15 cellular contexts compared by ENCODE assay signal in the genomic region with DNA sequence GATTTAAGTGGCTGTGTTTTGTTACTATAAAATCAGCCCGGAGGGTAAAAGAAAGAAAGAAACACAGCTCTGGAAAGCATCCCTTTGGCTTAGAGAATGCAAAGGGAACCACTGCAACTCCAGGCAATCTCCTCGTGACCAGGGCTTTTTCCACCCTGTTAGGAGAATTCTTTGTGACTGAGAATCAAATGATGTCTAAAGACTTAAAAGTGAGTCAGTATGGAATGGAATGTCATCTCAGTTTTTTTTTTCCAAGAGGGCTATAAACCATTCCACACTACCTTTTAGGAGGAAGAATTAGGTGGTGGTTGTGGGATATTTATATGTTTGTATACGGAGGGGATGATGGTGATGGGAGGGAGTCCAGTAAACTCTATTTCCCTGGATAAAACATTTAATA.
DNase-seq lines count a peak whose midpoint lies in the region; ATAC-seq, FAIRE-seq and TF ChIP-seq lines count a peak whose summit lies in the region.
"Had no signal": no experiment of that assay in that cellular context is flagged by ENCODE, and none has a peak within 500 bp of the region (broad histone marks: within the 10 kb centered on the region; RNA-seq: fewer than 3 reads in every experiment).

No MANE protein-coding gene starts in this region.

- no peaks in the 10 kb centered on the region for H3K36me3 Mint-ChIP-seq in CD4-positive, alpha-beta T cell (ENCODE audit: low read depth)

- no peak overlapping the region for H3K56ac ChIP-seq in mesendoderm (ENCODE audit: low read length)

- TF ChIP-seq POLR2A in gastrocnemius medialis (IDR thresholded peaks at IDR 0.05) = no peak

- H3K79me2 ChIP-seq in mesendoderm (ENCODE audit: control insufficient read depth, insufficient read depth, low read length) = no peaks in the 10 kb centered on the region
- H3K79me2 ChIP-seq: parathyroid adenoma had no signal

- no peaks in the 10 kb centered on the region for H3K27me3 Mint-ChIP-seq in CD4-positive, alpha-beta T cell

- H3K27ac ChIP-seq in mesendoderm (ENCODE audit: low read depth, low read length) (no peak overlapping the region), gastrocnemius medialis (no peak overlapping the region)
- H3K27ac ChIP-seq in CD4-positive, alpha-beta T cell (ENCODE audit: low read depth, low read length) = no peak overlapping the region
- H3K27ac ChIP-seq: A549, lower lobe of right lung, parathyroid adenoma, SJCRH30 had no signal

- no peaks in the 10 kb centered on the region for H3K9me3 ChIP-seq in CD4-positive, alpha-beta T cell (ENCODE audit: control insufficient read depth, low read length)
- no peaks in the 10 kb centered on the region for H3K9me3 ChIP-seq in gastrocnemius medialis
- H3K9me3 ChIP-seq: A549, lower lobe of right lung, SJCRH30 had no signal

- no peaks in the 10 kb centered on the region for H3K27me3 ChIP-seq in mesendoderm (ENCODE audit: insufficient read depth, low read length, poor library complexity)
- no peaks in the 10 kb centered on the region for H3K27me3 ChIP-seq in CD4-positive, alpha-beta T cell (ENCODE audit: control insufficient read depth, insufficient read depth, low read length)
- no peaks in the 10 kb centered on the region for H3K27me3 ChIP-seq in gastrocnemius medialis
- H3K27me3 ChIP-seq: SJCRH30 had no signal

- no peak overlapping the region for H2BK15ac ChIP-seq in mesendoderm (replicated peaks; ENCODE audit: low read depth)

- FAIRE-seq in HTR-8/SVneo (lab: Jason Lieb, UNC) = no peak
- FAIRE-seq: A549 had no signal

- no peak overlapping the region for H2AK5ac ChIP-seq in mesendoderm (ENCODE audit: low read length)

- H3K79me1 ChIP-seq in mesendoderm (ENCODE audit: low read length) = no peaks in the 10 kb centered on the region

- H3K36me3 ChIP-seq in mesendoderm (ENCODE audit: control insufficient read depth, insufficient read depth, low read length) (no peaks in the 10 kb centered on the region), gastrocnemius medialis (no peaks in the 10 kb centered on the region)
- H3K36me3 ChIP-seq: lower lobe of right lung, SJCRH30 had no signal

- no peak overlapping the region for H3K4me3 Mint-ChIP-seq in CD4-positive, alpha-beta T cell

- H3K4me3 ChIP-seq in mesendoderm (ENCODE audit: low read length) = no peak overlapping the region
- no peak overlapping the region for H3K4me3 ChIP-seq in gastrocnemius medialis
- H3K4me3 ChIP-seq: A549, lower lobe of right lung, SJCRH30 had no signal

- H3K27ac Mint-ChIP-seq in CD4-positive, alpha-beta T cell = no peak overlapping the region

- H3K9me3 Mint-ChIP-seq in CD4-positive, alpha-beta T cell = no peaks in the 10 kb centered on the region

- intact Hi-C loops in CD4-positive, alpha-beta T cell (cut with DNase I, micrococcal nuclease) = no loop called here
- intact Hi-C loops in gastrocnemius medialis (cut with DNase I; ENCODE audit: low total_unique reads) = no loop called here

- no peak overlapping the region for H2BK120ac ChIP-seq in mesendoderm (ENCODE audit: low read depth, low read length)

- no peak overlapping the region for H3K4ac ChIP-seq in mesendoderm (ENCODE audit: low read depth, low read length)

- no peak for TF ChIP-seq CTCF in CD4-positive, alpha-beta T cell (IDR thresholded peaks at IDR 0.05)
- TF ChIP-seq CTCF in gastrocnemius medialis (IDR thresholded peaks at IDR 0.05 in 4 of 5, conservative IDR thresholded peaks at IDR 0.05 in 1 of 5) = no peak

- POLR2A ChIA-PET in CD4-positive, alpha-beta T cell (lab: Charles Lee) = no interaction called here

- H3K9ac ChIP-seq in mesendoderm (ENCODE audit: low read length) = no peak overlapping the region
- H3K9ac ChIP-seq: parathyroid adenoma had no signal

- H3K4me1 Mint-ChIP-seq in CD4-positive, alpha-beta T cell (ENCODE audit: low read depth) = no peaks in the 10 kb centered on the region

- DNase-seq in ACHN (peak; percentile 62), HTR-8/SVneo (ENCODE audit: insufficient read length, low spot score) (peak; percentile 28), dedifferentiated amniotic fluid mesenchymal stem cell (ENCODE audit: extremely low spot score) (peak; percentile 96), mesendoderm (peak; percentile 3), gastrocnemius medialis (no peak), Ammon's horn (ENCODE audit: low spot score) (no peak)
- DNase-seq in stimulated activated CD4-positive, alpha-beta T cell treated with anti-CD3 and anti-CD28 coated beads, Interleukin-4, amount 100 ng/mL, for 24 hours = no peak
- DNase-seq in CD4-positive, alpha-beta T cell = no peak
- DNase-seq: activated CD4-positive, CD25-positive, alpha-beta regulatory T cell treated with anti-CD3 and anti-CD28 coated beads, Interleukin-2, amount 50 U/mL, for 72 hours; glutamatergic neuron; lower lobe of right lung; NCI-H1048; SJCRH30 had no signal

- CTCF ChIA-PET in CD4-positive, alpha-beta T cell (lab: Charles Lee) = no interaction called here

- H2BK5ac ChIP-seq in mesendoderm (ENCODE audit: low read length) = no peak overlapping the region

- no CpG with 5 or more reads among the region's 3 CpGs for WGBS in mesendoderm (ENCODE audit: extremely low coverage, insufficient coverage, low lambda C conversion rate)

- no peak overlapping the region for H3K18ac ChIP-seq in mesendoderm (ENCODE audit: low read length)

- no peak overlapping the region for H4K5ac ChIP-seq in mesendoderm (ENCODE audit: low read length)

- no peak overlapping the region for H4K8ac ChIP-seq in mesendoderm (ENCODE audit: low read depth, low read length)

- H3K4me2 ChIP-seq in mesendoderm (ENCODE audit: low read length) = no peak overlapping the region
- H3K4me2 ChIP-seq: A549 had no signal

- no peaks in the 10 kb centered on the region for H3K4me1 ChIP-seq in mesendoderm (ENCODE audit: control insufficient read depth, low read depth, low read length)
- no peaks in the 10 kb centered on the region for H3K4me1 ChIP-seq in gastrocnemius medialis
- H3K4me1 ChIP-seq: A549, lower lobe of right lung, parathyroid adenoma, SJCRH30 had no signal

- in situ Hi-C loops in ACHN (cut with HindIII; ENCODE audit: low pct_ligation_motif_present, low pct_unique_long_range_greater_than_20kb, low sequenced_read_pairs) = no loop called here
- in situ Hi-C loops in gastrocnemius medialis (cut with MboI; ENCODE audit: low sequenced_read_pairs in 4 of 4) = no loop called here

- H3K23ac ChIP-seq in mesendoderm (ENCODE audit: low read length) = no peak overlapping the region

- no peak for ATAC-seq in CD4-positive, alpha-beta T cell (ENCODE audit: poor library complexity)
- ATAC-seq in gastrocnemius medialis = no peak
- ATAC-seq: A549 had no signal

Comparison
In these comparisons a context has a peak if more than half of its experiments do, and no peak if none do; other contexts are left out.
1. DNase-seq: peak in ACHN (single experiment), HTR-8/SVneo (single experiment), dedifferentiated amniotic fluid mesenchymal stem cell (single experiment) and mesendoderm (single experiment); none in stimulated activated CD4-positive, alpha-beta T cell treated with anti-CD3 and anti-CD28 coated beads, Interleukin-4, amount 100 ng/mL, for 24 hours (single experiment), CD4-positive, alpha-beta T cell (0 of 10), gastrocnemius medialis (0 of 2) and Ammon's horn (single experiment).